ENCODE assay signal across 8 cellular contexts in the genomic region with DNA sequence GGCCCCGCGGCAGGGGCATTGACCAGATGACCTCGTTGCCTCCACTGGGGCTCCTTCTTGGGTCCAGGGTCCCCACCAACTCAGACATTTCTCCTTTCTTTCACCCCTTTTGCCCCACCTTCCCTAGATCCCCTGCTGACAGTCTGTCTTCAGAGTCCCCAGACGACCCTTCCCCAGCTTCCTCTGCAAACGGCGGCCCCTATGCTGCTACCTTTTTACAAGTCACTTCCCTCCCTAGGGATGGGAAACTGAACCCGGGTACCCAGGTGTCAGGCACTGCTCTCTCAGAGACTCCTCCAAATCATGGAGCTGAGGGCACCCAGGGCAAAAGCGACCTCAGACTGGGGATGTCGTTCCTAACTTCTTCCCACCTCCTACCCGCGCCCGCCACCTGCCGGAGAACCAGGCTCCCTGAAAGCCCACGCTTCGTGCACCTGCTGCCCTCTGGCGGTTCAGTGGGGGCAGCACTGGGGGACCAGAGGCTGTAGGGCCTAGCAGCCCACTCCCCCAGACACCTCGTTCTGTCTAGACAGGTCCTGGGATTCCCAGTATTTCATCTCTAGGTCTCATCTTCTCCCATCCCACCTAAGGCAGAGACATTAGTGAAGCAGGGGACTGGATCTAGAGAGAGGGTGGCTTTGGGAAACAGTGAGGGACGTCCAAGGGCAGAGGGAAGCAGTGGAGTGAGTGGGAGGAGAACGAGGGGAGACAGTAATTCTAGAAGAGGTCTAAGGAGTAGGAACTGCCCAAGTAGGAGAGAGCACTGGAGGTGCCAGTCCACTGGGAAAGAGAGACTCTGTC. TPM values are rescaled to one million over a fixed set of nuclear protein-coding genes. Genes with fewer than 3 reads are reported as not detected.
DNase-seq lines count a peak whose midpoint lies in the region; ATAC-seq and TF ChIP-seq lines count a peak whose summit lies in the region.

No MANE protein-coding gene starts in this region.

- POLR2A ChIA-PET in activated CD8-positive, alpha-beta T cell treated with anti-CD3 and anti-CD28 coated beads for 36 hours (lab: Charles Lee): interaction anchor here (0.6 to 1.8 kb wide), 8 partner anchors 9 to 161 kb away, joined by 3 to 5 read pairs (median 4); no protein-coding TSS in a partner anchor

- H3K4me1 Mint-ChIP-seq in activated CD8-positive, alpha-beta T cell treated with anti-CD3 and anti-CD28 coated beads for 36 hours (ENCODE audit: low read depth): peaks cover 11% of the 10 kb centered on the region

- H3K9me3 Mint-ChIP-seq in activated CD8-positive, alpha-beta T cell treated with anti-CD3 and anti-CD28 coated beads for 36 hours: no peaks in the 10 kb centered on the region

- H3K4me3 Mint-ChIP-seq in activated CD8-positive, alpha-beta T cell treated with anti-CD3 and anti-CD28 coated beads for 36 hours: peak overlapping the region; percentile 42

- no peak overlapping the region for H3K27ac Mint-ChIP-seq in activated CD8-positive, alpha-beta T cell treated with anti-CD3 and anti-CD28 coated beads for 36 hours

- no peaks in the 10 kb centered on the region for H3K27me3 ChIP-seq in lung (ENCODE audit: control insufficient read depth, insufficient read depth)

- no peaks in the 10 kb centered on the region for H3K27me3 Mint-ChIP-seq in activated CD8-positive, alpha-beta T cell treated with anti-CD3 and anti-CD28 coated beads for 36 hours

- H3K9me3 ChIP-seq in lung (ENCODE audit: control insufficient read depth in 2 of 2, insufficient read depth in 1 of 2, low read length in 1 of 2): no peaks in the 10 kb centered on the region

- 17 to 20% methylated on average over 19 of the region's 19 CpGs for WGBS in lung, 2 donors

- H3K4me3 ChIP-seq in lung: no peak overlapping the region

- H3K36me3 Mint-ChIP-seq in activated CD8-positive, alpha-beta T cell treated with anti-CD3 and anti-CD28 coated beads for 36 hours (ENCODE audit: low read depth): no peaks in the 10 kb centered on the region

- intact Hi-C loops in activated CD8-positive, alpha-beta T cell treated with anti-CD3 and anti-CD28 coated beads for 36 hours (cut with micrococcal nuclease): loop anchor here (5.0 kb wide), 1 partner anchor 87 kb away; no protein-coding TSS in a partner anchor

- H3K27ac ChIP-seq in lung (ENCODE audit: low read depth in 1 of 2, low read length in 1 of 2): peak overlapping the region in 1 of 2 donors; percentile 60

- CTCF ChIA-PET in activated CD8-positive, alpha-beta T cell treated with anti-CD3 and anti-CD28 coated beads for 36 hours (lab: Charles Lee): interaction anchor here (0.6 to 7.9 kb wide), 73 partner anchors 8 to 756 kb away, joined by 3 to 79 read pairs (median 5); a partner anchor contains a TSS

- peak; percentile 91 for DNase-seq in SIG-M5 treated with dmso at 0.1 percent for 504 hours (lab: John Stamatoyannopoulos, UW; ENCODE audit: unreplicated experiment)
- no peak for DNase-seq in SIG-M5 (lab: John Stamatoyannopoulos, UW)
- DNase-seq in NCI-H526 treated with DMSO at 0.1 percent for 48 hours (lab: John Stamatoyannopoulos, UW): peak; percentile 72
- DNase-seq in activated CD8-positive, alpha-beta T cell treated with anti-CD3 and anti-CD28 coated beads for 36 hours: peak; percentile 93
- peak; percentile 97 for DNase-seq in ecto neural progenitor cell (ENCODE audit: low spot score)
- peak; percentile 91 for DNase-seq in lung (ENCODE audit: low spot score)
- peak; percentile 89 to 93 for DNase-seq in stimulated activated CD4-positive, alpha-beta T cell treated with anti-CD3 and anti-CD28 coated beads, Interleukin-4, amount 100 ng/mL, for 48 hours (ENCODE audit: low read depth in 2 of 2)

- no peaks in the 10 kb centered on the region for H3K4me1 ChIP-seq in lung (ENCODE audit: control insufficient read depth in 2 of 2, insufficient read depth in 2 of 2, low read length in 2 of 2)

- TF ChIP-seq CTCF in activated CD8-positive, alpha-beta T cell treated with anti-CD3 and anti-CD28 coated beads for 36 hours (IDR thresholded peaks at IDR 0.05): peak; percentile 100
- TF ChIP-seq CTCF in lung (IDR thresholded peaks at IDR 0.05; ENCODE audit: control extremely low read depth, extremely low read depth): peak; percentile 100

- peaks cover 0 to 7% of the 10 kb centered on the region in 2 donors for H3K36me3 ChIP-seq in lung (ENCODE audit: control insufficient read depth in 2 of 2, insufficient read depth in 2 of 2, low read length in 2 of 2)

- ATAC-seq in HG03342 (IDR thresholded peaks at IDR 0.05; ENCODE audit: unreplicated experiment) (peak; percentile 80), lung (ENCODE audit: insufficient read depth, low FRiP score) (peak; percentile 85)
- peak; percentile 94 for ATAC-seq in activated CD8-positive, alpha-beta T cell treated with anti-CD3 and anti-CD28 coated beads for 36 hours

RNA-seq across cellular contexts. Expression of a gene that starts 4.9 kb away (rescaled TPM):
- total RNA-seq in activated CD8-positive, alpha-beta T cell treated with anti-CD3 and anti-CD28 coated beads for 36 hours: 1 to 10 TPM; 1.1 to 2.5 TPM
- total RNA-seq in lung: 10 to 100 TPM in 1 of 2 donors, 1 to 10 TPM in 1; 7.6 to 26.1 TPM
- 10 to 100 TPM; 15.3 to 17.9 TPM for polyA plus RNA-seq in lung

RNA-seq across cellular contexts. Expression of a gene that starts 15.3 kb away (rescaled TPM):
- not detected for total RNA-seq in activated CD8-positive, alpha-beta T cell treated with anti-CD3 and anti-CD28 coated beads for 36 hours
- total RNA-seq in lung: 1 to 10 TPM; 1.5 to 2.6 TPM
- 10 to 100 TPM in 1 of 2 donors, under 1 TPM in 1; 0.73 to 76.1 TPM for polyA plus RNA-seq in lung

RNA-seq across cellular contexts. Expression of a gene that starts 39.5 kb away (rescaled TPM):
- total RNA-seq in activated CD8-positive, alpha-beta T cell treated with anti-CD3 and anti-CD28 coated beads for 36 hours: 10 to 100 TPM; 35.2 to 36.6 TPM
- total RNA-seq in lung: 100 to 1,000 TPM in 1 of 2 donors, 10 to 100 TPM in 1; 71.2 to 131 TPM
- polyA plus RNA-seq in lung: 100 to 1,000 TPM in 1 of 2 donors, 10 to 100 TPM in 1; 39.8 to 134 TPM

RNA-seq across cellular contexts. Expression of a gene that starts 54.7 kb away (rescaled TPM):
- 10 to 100 TPM; 75.8 to 78.4 TPM for total RNA-seq in activated CD8-positive, alpha-beta T cell treated with anti-CD3 and anti-CD28 coated beads for 36 hours
- 100 to 1,000 TPM; 127 to 163 TPM for total RNA-seq in lung
- 100 to 1,000 TPM in 1 of 2 donors, 10 to 100 TPM in 1; 98.8 to 145 TPM for polyA plus RNA-seq in lung
